1 cellular context compared by ENCODE assay signal in the genomic region with DNA sequence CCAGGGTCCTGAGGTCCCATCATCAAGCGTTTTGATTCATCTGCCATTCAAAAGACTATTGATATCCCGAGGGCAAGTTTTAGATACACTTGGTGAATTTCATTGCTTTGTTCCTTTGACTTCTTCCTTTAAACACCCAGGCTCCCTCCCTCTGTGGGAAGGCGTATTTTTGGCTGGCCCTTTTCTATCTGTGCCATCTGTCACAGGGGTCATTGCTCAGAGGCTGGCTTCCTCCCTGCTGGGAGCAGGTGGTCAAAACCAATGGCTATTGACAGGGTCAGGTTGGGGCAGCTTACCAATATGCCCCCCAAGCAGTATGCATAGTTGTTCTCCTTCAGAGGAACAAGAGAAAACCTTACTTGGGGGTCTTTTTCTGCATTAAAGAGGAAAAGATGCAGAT.
TF ChIP-seq lines count a peak whose summit lies in the region.

No MANE protein-coding gene starts in this region.

TF ChIP-seq in SK-N-SH treated with all-trans-retinoic acid at 6 μM for 48 hours, 23 proteins besides CTCF, POLR2A, EP300 and RAD21 (continued from another document):
- TF ChIP-seq, protein P1, sequence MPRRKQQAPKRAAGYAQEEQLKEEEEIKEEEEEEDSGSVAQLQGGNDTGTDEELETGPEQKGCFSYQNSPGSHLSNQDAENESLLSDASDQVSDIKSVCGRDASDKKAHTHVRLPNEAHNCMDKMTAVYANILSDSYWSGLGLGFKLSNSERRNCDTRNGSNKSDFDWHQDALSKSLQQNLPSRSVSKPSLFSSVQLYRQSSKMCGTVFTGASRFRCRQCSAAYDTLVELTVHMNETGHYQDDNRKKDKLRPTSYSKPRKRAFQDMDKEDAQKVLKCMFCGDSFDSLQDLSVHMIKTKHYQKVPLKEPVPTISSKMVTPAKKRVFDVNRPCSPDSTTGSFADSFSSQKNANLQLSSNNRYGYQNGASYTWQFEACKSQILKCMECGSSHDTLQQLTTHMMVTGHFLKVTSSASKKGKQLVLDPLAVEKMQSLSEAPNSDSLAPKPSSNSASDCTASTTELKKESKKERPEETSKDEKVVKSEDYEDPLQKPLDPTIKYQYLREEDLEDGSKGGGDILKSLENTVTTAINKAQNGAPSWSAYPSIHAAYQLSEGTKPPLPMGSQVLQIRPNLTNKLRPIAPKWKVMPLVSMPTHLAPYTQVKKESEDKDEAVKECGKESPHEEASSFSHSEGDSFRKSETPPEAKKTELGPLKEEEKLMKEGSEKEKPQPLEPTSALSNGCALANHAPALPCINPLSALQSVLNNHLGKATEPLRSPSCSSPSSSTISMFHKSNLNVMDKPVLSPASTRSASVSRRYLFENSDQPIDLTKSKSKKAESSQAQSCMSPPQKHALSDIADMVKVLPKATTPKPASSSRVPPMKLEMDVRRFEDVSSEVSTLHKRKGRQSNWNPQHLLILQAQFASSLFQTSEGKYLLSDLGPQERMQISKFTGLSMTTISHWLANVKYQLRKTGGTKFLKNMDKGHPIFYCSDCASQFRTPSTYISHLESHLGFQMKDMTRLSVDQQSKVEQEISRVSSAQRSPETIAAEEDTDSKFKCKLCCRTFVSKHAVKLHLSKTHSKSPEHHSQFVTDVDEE (CRISPR knock-in tag; IDR thresholded peaks at IDR 0.05): no peak
- TF ChIP-seq SNAI2 (CRISPR knock-in tag; IDR thresholded peaks at IDR 0.05) (no peak), BACH2 (CRISPR knock-in tag; IDR thresholded peaks at IDR 0.05; ENCODE audit: borderline replicate concordance) (no peak), ESRRG (CRISPR knock-in tag; IDR thresholded peaks at IDR 0.05) (no peak), ZNF565 (CRISPR knock-in tag; conservative IDR thresholded peaks at IDR 0.05; ENCODE audit: low read depth) (no peak), OSR1 (CRISPR knock-in tag; IDR thresholded peaks at IDR 0.05) (no peak), ZNF70 (CRISPR knock-in tag; IDR thresholded peaks at IDR 0.05) (no peak), GLIS3 (CRISPR knock-in tag; IDR thresholded peaks at IDR 0.05) (no peak)
- TF ChIP-seq, protein P2, sequence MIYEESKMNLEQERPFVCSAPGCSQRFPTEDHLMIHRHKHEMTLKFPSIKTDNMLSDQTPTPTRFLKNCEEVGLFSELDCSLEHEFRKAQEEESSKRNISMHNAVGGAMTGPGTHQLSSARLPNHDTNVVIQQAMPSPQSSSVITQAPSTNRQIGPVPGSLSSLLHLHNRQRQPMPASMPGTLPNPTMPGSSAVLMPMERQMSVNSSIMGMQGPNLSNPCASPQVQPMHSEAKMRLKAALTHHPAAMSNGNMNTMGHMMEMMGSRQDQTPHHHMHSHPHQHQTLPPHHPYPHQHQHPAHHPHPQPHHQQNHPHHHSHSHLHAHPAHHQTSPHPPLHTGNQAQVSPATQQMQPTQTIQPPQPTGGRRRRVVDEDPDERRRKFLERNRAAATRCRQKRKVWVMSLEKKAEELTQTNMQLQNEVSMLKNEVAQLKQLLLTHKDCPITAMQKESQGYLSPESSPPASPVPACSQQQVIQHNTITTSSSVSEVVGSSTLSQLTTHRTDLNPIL (CRISPR knock-in tag; IDR thresholded peaks at IDR 0.05; ENCODE audit: low read depth): no peak
